8 cellular contexts compared by ENCODE assay signal in the genomic region with DNA sequence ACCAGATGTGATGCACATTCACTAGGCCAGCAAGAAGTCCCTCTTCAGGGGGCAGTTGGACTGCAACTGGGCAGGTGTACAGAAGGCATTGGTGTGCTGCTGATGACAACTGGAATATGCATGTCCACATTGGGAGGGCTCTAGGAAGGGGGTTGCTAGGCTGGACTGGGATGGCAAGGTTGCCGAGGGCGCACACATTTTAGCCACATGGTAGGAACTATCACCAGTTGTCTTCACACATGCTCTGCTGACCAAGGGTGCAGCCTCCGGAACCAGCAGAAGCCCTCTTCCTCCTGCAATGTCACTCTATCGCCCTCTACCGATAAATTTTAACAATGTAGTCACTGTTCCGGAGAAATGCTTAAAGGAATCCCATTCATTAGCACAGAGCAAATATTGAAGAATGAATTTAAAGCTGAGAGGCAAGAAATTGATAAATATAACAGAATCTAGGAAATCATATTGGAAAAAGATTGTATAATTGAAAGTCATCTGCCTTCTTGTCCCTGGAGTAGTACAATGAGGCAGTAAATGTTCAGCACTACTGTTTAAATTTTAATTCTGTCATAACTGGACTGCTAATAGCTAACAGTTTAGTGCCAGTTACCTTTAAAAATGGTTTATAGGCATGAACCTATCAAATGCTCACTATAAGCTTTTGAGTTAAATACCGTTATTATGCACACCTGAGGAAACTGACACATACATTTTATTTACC. TPM values are rescaled to one million over a fixed set of nuclear protein-coding genes. Genes with fewer than 3 reads are reported as not detected.
DNase-seq lines count a peak whose midpoint lies in the region; ATAC-seq and TF ChIP-seq lines count a peak whose summit lies in the region.

No MANE protein-coding gene starts in this region.

- H3K4me1 ChIP-seq in DND-41 (ENCODE audit: insufficient read depth, low read length) = peaks cover 4% of the 10 kb centered on the region

- TF ChIP-seq CTCF in DND-41 (IDR thresholded peaks at IDR 0.05; ENCODE audit: borderline replicate concordance, extremely low read depth, low read length, poor library complexity, severe bottlenecking) = peak; percentile 83

- H3K36me3 ChIP-seq in DND-41 (ENCODE audit: insufficient read depth, low read length) = no peaks in the 10 kb centered on the region

- no peaks in the 10 kb centered on the region for H3K27me3 ChIP-seq in DND-41 (ENCODE audit: insufficient read depth, low read length, poor library complexity)

- H3K4me2 ChIP-seq in DND-41 (ENCODE audit: insufficient read depth, low read length) = no peak overlapping the region

- H3K9me3 ChIP-seq in DND-41 (ENCODE audit: insufficient read depth, low read length, severe bottlenecking) = no peaks in the 10 kb centered on the region

- H3K27ac Mint-ChIP-seq in activated CD4-positive, alpha-beta T cell treated with anti-CD3 and anti-CD28 coated beads, Interleukin-2, amount 10 ng/mL, durations not matched to agents 7 days and 5 days = no peak overlapping the region
- H3K27ac Mint-ChIP-seq in natural killer cell treated with Interleukin-12 subunit alpha and Interleukin-12 subunit beta and Interleukin-15 and Interleukin-18, amount 100 ng/mL, for 72 hours = no peak overlapping the region

- no peaks in the 10 kb centered on the region for H4K20me1 ChIP-seq in DND-41 (ENCODE audit: insufficient read depth, low read length)

- peak; percentile 45 for DNase-seq in DND-41
- peak; percentile 42 to 79 for DNase-seq in NCI-H524 (lab: John Stamatoyannopoulos, UW)
- DNase-seq in activated CD4-positive, alpha-beta T cell treated with anti-CD3 and anti-CD28 coated beads, Interleukin-2, amount 10 ng/mL, durations not matched to agents 7 days and 5 days = peak; percentile 53
- peak; percentile 47 for DNase-seq in fibroblast of gingiva (ENCODE audit: low read depth)
- peak; percentile 68 for DNase-seq in natural killer cell treated with Interleukin-12 subunit alpha and Interleukin-12 subunit beta and Interleukin-15 and Interleukin-18, amount 100 ng/mL, for 72 hours (ENCODE audit: low spot score)
- DNase-seq in NCI-H510A treated with DMSO at 0.1 percent for 48 hours (lab: John Stamatoyannopoulos, UW) = no peak

- ATAC-seq in DND-41 (ENCODE audit: insufficient read depth, low read depth) (peak; percentile 92), GM19455 (IDR thresholded peaks at IDR 0.05; ENCODE audit: unreplicated experiment) (peak; percentile 91), HG03439 (IDR thresholded peaks at IDR 0.05; ENCODE audit: unreplicated experiment) (peak; percentile 93)
- ATAC-seq in natural killer cell treated with Interleukin-12 subunit alpha and Interleukin-12 subunit beta and Interleukin-15 and Interleukin-18, amount 100 ng/mL, for 72 hours = peak; percentile 71 to 75

- no peaks in the 10 kb centered on the region for H3K9me3 Mint-ChIP-seq in activated CD4-positive, alpha-beta T cell treated with anti-CD3 and anti-CD28 coated beads, Interleukin-2, amount 10 ng/mL, durations not matched to agents 7 days and 5 days
- no peaks in the 10 kb centered on the region for H3K9me3 Mint-ChIP-seq in natural killer cell treated with Interleukin-12 subunit alpha and Interleukin-12 subunit beta and Interleukin-15 and Interleukin-18, amount 100 ng/mL, for 72 hours

- no peak overlapping the region for H3K4me3 Mint-ChIP-seq in activated CD4-positive, alpha-beta T cell treated with anti-CD3 and anti-CD28 coated beads, Interleukin-2, amount 10 ng/mL, durations not matched to agents 7 days and 5 days
- H3K4me3 Mint-ChIP-seq in natural killer cell treated with Interleukin-12 subunit alpha and Interleukin-12 subunit beta and Interleukin-15 and Interleukin-18, amount 100 ng/mL, for 72 hours = no peak overlapping the region

- peak overlapping the region; percentile 58 for H2AFZ ChIP-seq in DND-41 (ENCODE audit: low read depth, low read length)

- H3K9ac ChIP-seq in DND-41 (ENCODE audit: low read depth, low read length) = no peak overlapping the region

- POLR2A ChIA-PET in activated CD4-positive, alpha-beta T cell treated with anti-CD3 and anti-CD28 coated beads, Interleukin-2, amount 10 ng/mL, durations not matched to agents 7 days and 5 days (lab: Charles Lee) = interaction anchor here (0.6 kb wide), 1 partner anchor 68 kb away, joined by 5 read pairs; no protein-coding TSS in a partner anchor

- no peaks in the 10 kb centered on the region for H3K79me2 ChIP-seq in DND-41 (ENCODE audit: insufficient read depth, low read length)

- H3K36me3 Mint-ChIP-seq in activated CD4-positive, alpha-beta T cell treated with anti-CD3 and anti-CD28 coated beads, Interleukin-2, amount 10 ng/mL, durations not matched to agents 7 days and 5 days (ENCODE audit: low read depth) = no peaks in the 10 kb centered on the region
- no peaks in the 10 kb centered on the region for H3K36me3 Mint-ChIP-seq in natural killer cell treated with Interleukin-12 subunit alpha and Interleukin-12 subunit beta and Interleukin-15 and Interleukin-18, amount 100 ng/mL, for 72 hours

- H3K27ac ChIP-seq in DND-41 (ENCODE audit: low read length) = no peak overlapping the region

- no peaks in the 10 kb centered on the region for H3K27me3 Mint-ChIP-seq in activated CD4-positive, alpha-beta T cell treated with anti-CD3 and anti-CD28 coated beads, Interleukin-2, amount 10 ng/mL, durations not matched to agents 7 days and 5 days
- peaks cover 0 to 4% of the 10 kb centered on the region in 2 donors for H3K27me3 Mint-ChIP-seq in natural killer cell treated with Interleukin-12 subunit alpha and Interleukin-12 subunit beta and Interleukin-15 and Interleukin-18, amount 100 ng/mL, for 72 hours

- no peak overlapping the region for H3K4me3 ChIP-seq in DND-41 (ENCODE audit: low read depth in 1 of 2, low read length in 2 of 2)

- CTCF ChIA-PET in activated CD4-positive, alpha-beta T cell treated with anti-CD3 and anti-CD28 coated beads, Interleukin-2, amount 10 ng/mL, durations not matched to agents 7 days and 5 days (lab: Charles Lee) = interaction anchor here (0.8 to 1.7 kb wide), 3 partner anchors 9 to 483 kb away, joined by 4 to 6 read pairs (median 4); no protein-coding TSS in a partner anchor

- peaks cover 7% of the 10 kb centered on the region for H3K4me1 Mint-ChIP-seq in activated CD4-positive, alpha-beta T cell treated with anti-CD3 and anti-CD28 coated beads, Interleukin-2, amount 10 ng/mL, durations not matched to agents 7 days and 5 days
- H3K4me1 Mint-ChIP-seq in natural killer cell treated with Interleukin-12 subunit alpha and Interleukin-12 subunit beta and Interleukin-15 and Interleukin-18, amount 100 ng/mL, for 72 hours (ENCODE audit: low read depth in 2 of 2) = peaks cover 4 to 11% of the 10 kb centered on the region in 2 donors

RNA-seq across cellular contexts. Expression of gene LYSMD4, which starts 22.6 kb away (rescaled TPM):
- total RNA-seq in activated CD4-positive, alpha-beta T cell treated with anti-CD3 and anti-CD28 coated beads, Interleukin-2, amount 10 ng/mL, durations not matched to agents 7 days and 5 days = 10 to 100 TPM; 10.9 to 11.1 TPM
- total RNA-seq in natural killer cell treated with Interleukin-12 subunit alpha and Interleukin-12 subunit beta and Interleukin-15 and Interleukin-18, amount 100 ng/mL, for 72 hours = 10 to 100 TPM; 10.6 to 10.8 TPM
